Comparison of ENCODE assay signal across 1 cellular context in the genomic region with DNA sequence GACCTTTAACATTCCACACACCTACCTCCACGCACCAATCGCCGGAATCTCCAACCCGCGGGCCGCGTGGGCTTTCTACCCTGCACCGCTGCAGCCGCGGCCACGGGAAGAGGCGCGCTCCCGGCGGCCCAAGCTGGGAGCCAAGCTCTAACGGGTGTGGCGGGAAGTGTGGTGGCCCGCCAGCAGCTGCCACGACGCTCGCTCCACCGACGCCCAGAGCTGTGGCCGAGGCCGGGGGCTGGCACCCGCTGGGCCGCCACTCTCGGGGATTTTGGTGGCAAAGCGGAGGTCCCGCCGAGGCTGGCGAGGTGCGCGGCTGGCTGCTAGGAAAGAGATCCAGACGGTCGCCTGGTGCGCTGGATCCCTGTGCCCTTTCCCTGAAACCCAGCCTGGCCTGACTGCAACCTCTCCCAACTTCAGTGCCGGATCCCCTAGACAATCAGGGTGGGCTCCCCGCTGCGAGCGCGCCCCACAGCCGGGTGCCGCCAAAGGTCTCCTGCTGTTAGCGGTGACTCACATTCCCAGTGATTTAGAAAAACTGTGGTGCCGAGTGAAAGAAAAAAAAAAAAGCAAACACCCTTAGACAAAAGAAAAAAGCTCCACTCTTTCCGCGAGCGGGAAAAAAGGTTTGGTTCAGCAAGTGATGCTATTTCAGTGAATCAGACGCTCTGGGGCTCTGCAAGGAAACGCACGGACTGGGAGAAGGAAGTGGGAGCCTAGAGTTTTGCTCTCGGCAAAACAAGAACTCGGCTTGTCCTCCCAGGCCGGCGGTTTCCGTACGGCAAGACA.
TF ChIP-seq lines count a peak whose summit lies in the region.

No MANE protein-coding gene starts in this region.

TF ChIP-seq in A549, 52 proteins besides CTCF, POLR2A, EP300 and RAD21 (continued from another document):
- TF ChIP-seq, protein P1, sequence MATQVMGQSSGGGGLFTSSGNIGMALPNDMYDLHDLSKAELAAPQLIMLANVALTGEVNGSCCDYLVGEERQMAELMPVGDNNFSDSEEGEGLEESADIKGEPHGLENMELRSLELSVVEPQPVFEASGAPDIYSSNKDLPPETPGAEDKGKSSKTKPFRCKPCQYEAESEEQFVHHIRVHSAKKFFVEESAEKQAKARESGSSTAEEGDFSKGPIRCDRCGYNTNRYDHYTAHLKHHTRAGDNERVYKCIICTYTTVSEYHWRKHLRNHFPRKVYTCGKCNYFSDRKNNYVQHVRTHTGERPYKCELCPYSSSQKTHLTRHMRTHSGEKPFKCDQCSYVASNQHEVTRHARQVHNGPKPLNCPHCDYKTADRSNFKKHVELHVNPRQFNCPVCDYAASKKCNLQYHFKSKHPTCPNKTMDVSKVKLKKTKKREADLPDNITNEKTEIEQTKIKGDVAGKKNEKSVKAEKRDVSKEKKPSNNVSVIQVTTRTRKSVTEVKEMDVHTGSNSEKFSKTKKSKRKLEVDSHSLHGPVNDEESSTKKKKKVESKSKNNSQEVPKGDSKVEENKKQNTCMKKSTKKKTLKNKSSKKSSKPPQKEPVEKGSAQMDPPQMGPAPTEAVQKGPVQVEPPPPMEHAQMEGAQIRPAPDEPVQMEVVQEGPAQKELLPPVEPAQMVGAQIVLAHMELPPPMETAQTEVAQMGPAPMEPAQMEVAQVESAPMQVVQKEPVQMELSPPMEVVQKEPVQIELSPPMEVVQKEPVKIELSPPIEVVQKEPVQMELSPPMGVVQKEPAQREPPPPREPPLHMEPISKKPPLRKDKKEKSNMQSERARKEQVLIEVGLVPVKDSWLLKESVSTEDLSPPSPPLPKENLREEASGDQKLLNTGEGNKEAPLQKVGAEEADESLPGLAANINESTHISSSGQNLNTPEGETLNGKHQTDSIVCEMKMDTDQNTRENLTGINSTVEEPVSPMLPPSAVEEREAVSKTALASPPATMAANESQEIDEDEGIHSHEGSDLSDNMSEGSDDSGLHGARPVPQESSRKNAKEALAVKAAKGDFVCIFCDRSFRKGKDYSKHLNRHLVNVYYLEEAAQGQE (IDR thresholded peaks at IDR 0.05) = no peak
- no peak for TF ChIP-seq NFE2L2 (conservative IDR thresholded peaks at IDR 0.05; ENCODE audit: low read length)
- TF ChIP-seq ESRRA (IDR thresholded peaks at IDR 0.05; ENCODE audit: borderline replicate concordance, low read length) = no peak
- TF ChIP-seq HEYL (CRISPR knock-in tag; IDR thresholded peaks at IDR 0.05) = no peak
- TF ChIP-seq HOXB5 (CRISPR knock-in tag; IDR thresholded peaks at IDR 0.05) = no peak
- TF ChIP-seq ZNF302 (CRISPR knock-in tag; IDR thresholded peaks at IDR 0.05) = no peak
- TF ChIP-seq CEBPB (IDR thresholded peaks at IDR 0.05) = no peak
- no peak for TF ChIP-seq ZSCAN20 (CRISPR knock-in tag; IDR thresholded peaks at IDR 0.05)
- no peak for TF ChIP-seq RFX5 (IDR thresholded peaks at IDR 0.05)
- 0 out of 2 replicates have a peak, but pooled peaks have one; percentile 31 for TF ChIP-seq JUNB (IDR thresholded peaks at IDR 0.05)
- TF ChIP-seq TP53 (CRISPR knock-in tag; IDR thresholded peaks at IDR 0.05) = no peak
- TF ChIP-seq SMC3 (IDR thresholded peaks at IDR 0.05) = no peak
- no peak for TF ChIP-seq RARB (CRISPR knock-in tag; IDR thresholded peaks at IDR 0.05)
- TF ChIP-seq JUN (IDR thresholded peaks at IDR 0.05) = peak in 1 of 2 experiments; percentile 32; a peak in 1 of 5 replicates
- no peak for TF ChIP-seq MAFK (IDR thresholded peaks at IDR 0.05; ENCODE audit: partially characterized antibody)
- TF ChIP-seq MYC (IDR thresholded peaks at IDR 0.05; ENCODE audit: borderline replicate concordance, low read length) = no peak
- no peak for TF ChIP-seq NPAS2 (CRISPR knock-in tag; IDR thresholded peaks at IDR 0.05; ENCODE audit: borderline replicate concordance)
- TF ChIP-seq, protein P2, sequence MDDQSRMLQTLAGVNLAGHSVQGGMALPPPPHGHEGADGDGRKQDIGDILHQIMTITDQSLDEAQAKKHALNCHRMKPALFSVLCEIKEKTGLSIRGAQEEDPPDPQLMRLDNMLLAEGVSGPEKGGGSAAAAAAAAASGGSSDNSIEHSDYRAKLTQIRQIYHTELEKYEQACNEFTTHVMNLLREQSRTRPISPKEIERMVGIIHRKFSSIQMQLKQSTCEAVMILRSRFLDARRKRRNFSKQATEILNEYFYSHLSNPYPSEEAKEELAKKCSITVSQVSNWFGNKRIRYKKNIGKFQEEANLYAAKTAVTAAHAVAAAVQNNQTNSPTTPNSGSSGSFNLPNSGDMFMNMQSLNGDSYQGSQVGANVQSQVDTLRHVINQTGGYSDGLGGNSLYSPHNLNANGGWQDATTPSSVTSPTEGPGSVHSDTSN (IDR thresholded peaks at IDR 0.05) = no peak
- TF ChIP-seq HOXB13 (CRISPR knock-in tag; IDR thresholded peaks at IDR 0.05; ENCODE audit: low read depth) = no peak
- no peak for TF ChIP-seq CHD4 (IDR thresholded peaks at IDR 0.05; ENCODE audit: borderline replicate concordance)
- TF ChIP-seq HDAC2 (IDR thresholded peaks at IDR 0.05) = no peak
- TF ChIP-seq PHF8 (IDR thresholded peaks at IDR 0.05; ENCODE audit: borderline replicate concordance, low read depth) = no peak
- TF ChIP-seq, protein P3, sequence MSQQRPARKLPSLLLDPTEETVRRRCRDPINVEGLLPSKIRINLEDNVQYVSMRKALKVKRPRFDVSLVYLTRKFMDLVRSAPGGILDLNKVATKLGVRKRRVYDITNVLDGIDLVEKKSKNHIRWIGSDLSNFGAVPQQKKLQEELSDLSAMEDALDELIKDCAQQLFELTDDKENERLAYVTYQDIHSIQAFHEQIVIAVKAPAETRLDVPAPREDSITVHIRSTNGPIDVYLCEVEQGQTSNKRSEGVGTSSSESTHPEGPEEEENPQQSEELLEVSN (IDR thresholded peaks at IDR 0.05; ENCODE audit: borderline replicate concordance, low read depth) = peak; percentile 99
- TF ChIP-seq, protein P4, sequence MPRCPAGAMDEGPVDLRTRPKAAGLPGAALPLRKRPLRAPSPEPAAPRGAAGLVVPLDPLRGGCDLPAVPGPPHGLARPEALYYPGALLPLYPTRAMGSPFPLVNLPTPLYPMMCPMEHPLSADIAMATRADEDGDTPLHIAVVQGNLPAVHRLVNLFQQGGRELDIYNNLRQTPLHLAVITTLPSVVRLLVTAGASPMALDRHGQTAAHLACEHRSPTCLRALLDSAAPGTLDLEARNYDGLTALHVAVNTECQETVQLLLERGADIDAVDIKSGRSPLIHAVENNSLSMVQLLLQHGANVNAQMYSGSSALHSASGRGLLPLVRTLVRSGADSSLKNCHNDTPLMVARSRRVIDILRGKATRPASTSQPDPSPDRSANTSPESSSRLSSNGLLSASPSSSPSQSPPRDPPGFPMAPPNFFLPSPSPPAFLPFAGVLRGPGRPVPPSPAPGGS (IDR thresholded peaks at IDR 0.05) = no peak
- no peak for TF ChIP-seq BHLHE40 (IDR thresholded peaks at IDR 0.05; ENCODE audit: low read depth, low read length)
- TF ChIP-seq EHF (CRISPR knock-in tag; IDR thresholded peaks at IDR 0.05) = no peak
- no peak for TF ChIP-seq CHD2 (IDR thresholded peaks at IDR 0.05; ENCODE audit: low read length, partially characterized antibody)
- TF ChIP-seq, protein P5, sequence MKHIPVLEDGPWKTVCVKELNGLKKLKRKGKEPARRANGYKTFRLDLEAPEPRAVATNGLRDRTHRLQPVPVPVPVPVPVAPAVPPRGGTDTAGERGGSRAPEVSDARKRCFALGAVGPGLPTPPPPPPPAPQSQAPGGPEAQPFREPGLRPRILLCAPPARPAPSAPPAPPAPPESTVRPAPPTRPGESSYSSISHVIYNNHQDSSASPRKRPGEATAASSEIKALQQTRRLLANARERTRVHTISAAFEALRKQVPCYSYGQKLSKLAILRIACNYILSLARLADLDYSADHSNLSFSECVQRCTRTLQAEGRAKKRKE (CRISPR knock-in tag; IDR thresholded peaks at IDR 0.05; ENCODE audit: low read depth) = no peak
